ENCODE assay signal across 11 cellular contexts in genomic region chr17:3917391-3917931, GRCh38. TPM values are rescaled to one million over a fixed set of nuclear protein-coding genes. Genes with fewer than 3 reads are reported as not detected.
DNase-seq lines count a peak whose midpoint lies in the region; ATAC-seq, FAIRE-seq and TF ChIP-seq lines count a peak whose summit lies in the region.
"Had no signal": no experiment of that assay in that cellular context is flagged by ENCODE, and none has a peak within 500 bp of the region (broad histone marks: within the 10 kb centered on the region; RNA-seq: fewer than 3 reads in every experiment).

No MANE protein-coding gene starts in this region.

- DNase-seq in A549 (ENCODE audit: low read depth in 1 of 2, low spot score in 1 of 2), result no peak
- peak; percentile 30 for DNase-seq in IMR-90
- peak; percentile 53 for DNase-seq in astrocyte of the hippocampus (ENCODE audit: low read depth, low spot score)
- DNase-seq in lower lobe of right lung, result peak; percentile 73
- no peak for DNase-seq in AG08395 (ENCODE audit: low spot score)
- DNase-seq in glutamatergic neuron, result no peak
- no peak for DNase-seq in HK-2 (ENCODE audit: unreplicated experiment)
- DNase-seq: activated CD4-positive, alpha-beta T cell treated with anti-CD3 and anti-CD28 coated beads for 36 hours; cerebellar nuclear complex; NCI-H2081 treated with DMSO at 0.1 percent for 48 hours had no signal

- H2BK15ac ChIP-seq in IMR-90 (ENCODE audit: low read depth, low read length), result no peak overlapping the region

- intact Hi-C loops in IMR-90 (cut with micrococcal nuclease), result no loop called here
- intact Hi-C loops in lower lobe of right lung (cut with DNase I), result no loop called here

- H4K91ac ChIP-seq in IMR-90 (ENCODE audit: insufficient read depth, low read depth, low read length), result no peak overlapping the region

- TF ChIP-seq EP300 in A549 (IDR thresholded peaks at IDR 0.05), result no peak

- CTCF ChIA-PET in A549 (lab: Yijun Ruan, JAX) (interaction anchor here (1.0 to 13.0 kb wide), 12 partner anchors 11 to 869 kb away, joined by 3 to 256 read pairs (median 6); partner anchors contain the start of genes CAMKK1 and NCBP3), IMR-90 (lab: Yijun Ruan, JAX) (interaction anchor here (0.7 kb wide), 1 partner anchor 71 kb away, joined by 3 read pairs; the partner anchor contains the start of gene NCBP3)

- POLR2A ChIA-PET in A549 (lab: Yijun Ruan, JAX), result no interaction called here
- POLR2A ChIA-PET in IMR-90 (lab: Charles Lee; ENCODE audit: unreplicated experiment), result interaction anchor here (0.6 kb wide), 1 partner anchor 72 kb away, joined by 3 read pairs; no protein-coding TSS in a partner anchor

- no peak overlapping the region for H4K5ac ChIP-seq in IMR-90 (ENCODE audit: low read depth, low read length)

- H2BK5ac ChIP-seq in IMR-90 (ENCODE audit: low read depth, low read length, poor library complexity, severe bottlenecking), result no peak overlapping the region

- peaks cover 10% of the 10 kb centered on the region for H3K4me1 Mint-ChIP-seq in glutamatergic neuron (ENCODE audit: low read depth, unreplicated experiment)

- TF ChIP-seq RAD21 in A549 (conservative IDR thresholded peaks at IDR 0.05 in 1 of 2, IDR thresholded peaks at IDR 0.05 in 1 of 2), result no peak
- no peak for TF ChIP-seq RAD21 in IMR-90 (IDR thresholded peaks at IDR 0.05; ENCODE audit: low read length)

- WGBS in A549 (ENCODE audit: missing lambda C conversion rate), result 62% methylated on average over 11 of the region's 11 CpGs
- 40% methylated on average over 2 of the region's 11 CpGs; no CpG with 5 or more reads in 1 of the 2 experiments for WGBS in IMR-90 (ENCODE audit: extremely low coverage in 2 of 2, insufficient read length in 1 of 2), 2 experiments

- no peak overlapping the region for H3K27ac Mint-ChIP-seq in glutamatergic neuron (ENCODE audit: unreplicated experiment)

- H3K4me2 ChIP-seq in A549 (peak overlapping the region; percentile 29; the same call in 2 of the 3 replicates), IMR-90 (ENCODE audit: low read depth, low read length) (no peak overlapping the region)

- no peaks in the 10 kb centered on the region for H3K36me3 Mint-ChIP-seq in glutamatergic neuron (ENCODE audit: unreplicated experiment)

- BruUV-seq in IMR-90 (replicated peaks; lab: Mats Ljungman, UMichigan), result no TSS peak

- ATAC-seq in A549 (no peak), IMR-90 (ENCODE audit: low read depth) (no peak), lower lobe of right lung (peak in 1 of 2 donors; percentile 39), GM21381 (IDR thresholded peaks at IDR 0.05; ENCODE audit: unreplicated experiment) (no peak)
- ATAC-seq: activated CD4-positive, alpha-beta T cell treated with anti-CD3 and anti-CD28 coated beads for 36 hours had no signal

- no peak overlapping the region for H2BK20ac ChIP-seq in IMR-90 (ENCODE audit: low read depth, low read length)

- no peak for TF ChIP-seq CTCF in A549 (IDR thresholded peaks at IDR 0.05)
- TF ChIP-seq CTCF in IMR-90 (conservative IDR thresholded peaks at IDR 0.05; ENCODE audit: low read depth, low read length), result no peak
- TF ChIP-seq CTCF in lower lobe of right lung (IDR thresholded peaks at IDR 0.05), result no peak
- no peak for TF ChIP-seq CTCF in glutamatergic neuron (IDR thresholded peaks at IDR 0.05; ENCODE audit: partially characterized antibody, unreplicated experiment)

- in situ Hi-C loops in IMR-90 (cut with MboI; ENCODE audit: low sequenced_read_pairs), result no loop called here

- H3K4ac ChIP-seq in IMR-90 (ENCODE audit: low read depth, low read length), result no peak overlapping the region

- dilution Hi-C loops in IMR-90 (cut with HindIII; ENCODE audit: low sequenced_read_pairs, unreplicated experiment), result no loop called here

- no peak overlapping the region for H3K56ac ChIP-seq in IMR-90 (ENCODE audit: extremely low read depth, insufficient read depth, low read length)

- no peak overlapping the region for H2BK120ac ChIP-seq in IMR-90 (ENCODE audit: low read depth, low read length)

- H3K27ac ChIP-seq in A549, result peak overlapping the region in 1 of 2 experiments; percentile 46; a peak in 1 of 6 replicates
- H3K27ac ChIP-seq in IMR-90 (ENCODE audit: insufficient read depth, low read length), result no peak overlapping the region
- H3K27ac ChIP-seq in lower lobe of right lung, result peak overlapping the region; percentile 70

- H3K36me3 ChIP-seq in IMR-90 (ENCODE audit: control insufficient read depth, insufficient read depth, low read length) (no peaks in the 10 kb centered on the region), lower lobe of right lung (no peaks in the 10 kb centered on the region)

- H3K27me3 Mint-ChIP-seq in glutamatergic neuron (ENCODE audit: unreplicated experiment), result peaks cover 4% of the 10 kb centered on the region
- H3K27me3 Mint-ChIP-seq: activated CD4-positive, alpha-beta T cell treated with anti-CD3 and anti-CD28 coated beads for 36 hours had no signal

- TF ChIP-seq POLR2A in A549 (IDR thresholded peaks at IDR 0.05; ENCODE audit: low read length) (no peak), IMR-90 (IDR thresholded peaks at IDR 0.05; ENCODE audit: low read depth, low read length) (no peak)

- H2AK5ac ChIP-seq in IMR-90 (ENCODE audit: low read depth, low read length), result no peak overlapping the region

- no peak for FAIRE-seq in A549 (lab: Jason Lieb, UNC)

- H3K18ac ChIP-seq in IMR-90 (ENCODE audit: low read depth, low read length), result no peak overlapping the region

- no peak overlapping the region for H3K9ac ChIP-seq in IMR-90 (ENCODE audit: low read depth, low read length)

- H3K4me1 ChIP-seq in A549, result peaks cover 21% of the 10 kb centered on the region; the same call in 2 of the 3 replicates
- peaks cover 5% of the 10 kb centered on the region; the same call in 1 of the 2 replicates for H3K4me1 ChIP-seq in IMR-90 (ENCODE audit: control insufficient read depth, insufficient read depth, low read length)
- H3K4me1 ChIP-seq in lower lobe of right lung, result peaks cover 31% of the 10 kb centered on the region

- no peak overlapping the region for H3K4me3 ChIP-seq in A549
- no peak overlapping the region for H3K4me3 ChIP-seq in IMR-90 (ENCODE audit: insufficient read depth, low read depth, low read length)
- H3K4me3 ChIP-seq in lower lobe of right lung, result no peak overlapping the region

- H3K9me3 ChIP-seq in A549, result no peaks in the 10 kb centered on the region
- no peaks in the 10 kb centered on the region for H3K9me3 ChIP-seq in IMR-90 (ENCODE audit: control insufficient read depth, insufficient read depth, low read length)
- H3K9me3 ChIP-seq in lower lobe of right lung, result no peaks in the 10 kb centered on the region

- no peak overlapping the region for H3K4me3 Mint-ChIP-seq in glutamatergic neuron (ENCODE audit: unreplicated experiment)
- H3K4me3 Mint-ChIP-seq: activated CD4-positive, alpha-beta T cell treated with anti-CD3 and anti-CD28 coated beads for 36 hours had no signal

- no peak overlapping the region for H3K14ac ChIP-seq in IMR-90 (replicated peaks; ENCODE audit: low read depth, low read length)

- H3K79me1 ChIP-seq in IMR-90 (ENCODE audit: low read depth in 1 of 2, low read length in 2 of 2), result no peaks in the 10 kb centered on the region

- H3K9me3 Mint-ChIP-seq in glutamatergic neuron (ENCODE audit: unreplicated experiment), result peaks cover 2% of the 10 kb centered on the region

- no peak overlapping the region for H3K23ac ChIP-seq in IMR-90 (ENCODE audit: low read depth, low read length)

- H3K27me3 ChIP-seq in IMR-90 (ENCODE audit: control insufficient read depth, insufficient read depth, low read length), result no peaks in the 10 kb centered on the region
- H3K27me3 ChIP-seq in lower lobe of right lung (ENCODE audit: low read depth), result no peaks in the 10 kb centered on the region

- peak overlapping the region; percentile 33 for H2AFZ ChIP-seq in IMR-90 (replicated peaks; ENCODE audit: low read length, poor library complexity)

- H4K20me1 ChIP-seq in IMR-90 (ENCODE audit: insufficient read depth, low read length), result no peaks in the 10 kb centered on the region

- no peaks in the 10 kb centered on the region for H3K9me1 ChIP-seq in IMR-90 (ENCODE audit: insufficient read depth, low read length)

- peak overlapping the region; percentile 65 for H2AK9ac ChIP-seq in IMR-90 (replicated peaks; ENCODE audit: low read depth, low read length, poor library complexity)

- H4K8ac ChIP-seq in IMR-90 (ENCODE audit: low read depth in 2 of 2, low read length in 2 of 2), result no peak overlapping the region

RNA-seq across cellular contexts. Expression of gene P2RX1, which starts 1.2 kb away (rescaled TPM):
- polyA plus RNA-seq in A549 (2011; rRNA removed), result 0.03 and 0.05 TPM in 2 replicates
- 0.03 and 0.04 TPM in 2 replicates for polyA plus RNA-seq in A549 (2012; cell fraction: cytosol; rRNA removed)
- polyA plus RNA-seq in A549 (2012; cell fraction: nucleus; rRNA removed), result 0.17 and 0.37 TPM in 2 replicates
- polyA plus RNA-seq in A549 (2017; fragmentation: RNase III; extraction: RNeasy Plus Mini Kit Qiagen cat#74134 plus additional on column Dnase treatment), result 0.09 to 0.13 TPM in 2 of 3 replicates, not detected in the other
- 0.10 and 0.21 TPM in 2 replicates for polyA minus RNA-seq in A549 (2011; rRNA and poly(A)+ RNA removed)
- total RNA-seq in IMR-90 (2012; rRNA removed), result not detected in 2 replicates
- polyA plus RNA-seq in IMR-90 (2012; rRNA removed), result not detected in 2 replicates
- polyA plus RNA-seq in IMR-90 (2012; cell fraction: cytosol; rRNA removed), result not detected in 2 replicates
- 0.09 and 0.10 TPM in 2 replicates for polyA plus RNA-seq in IMR-90 (2012; cell fraction: nucleus; rRNA removed; ENCODE audit: low replicate concordance)
- 8.7 TPM for total RNA-seq in lower lobe of right lung
- total RNA-seq in glutamatergic neuron (ENCODE audit: unreplicated experiment), result 2.1 TPM

RNA-seq across cellular contexts. Expression of gene CAMKK1, which starts 24.6 kb away (rescaled TPM):
- polyA plus RNA-seq in A549 (2011; rRNA removed) (6.9 and 7.7 TPM in 2 replicates), A549 (2017; fragmentation: RNase III; extraction: RNeasy Plus Mini Kit Qiagen cat#74134 plus additional on column Dnase treatment) (12.6 to 15.3 TPM (median 14.8 TPM) in 3 replicates), IMR-90 (2012; rRNA removed) (7.7 and 8.2 TPM in 2 replicates)
- polyA plus RNA-seq in A549 (2012; cell fraction: cytosol; rRNA removed), result 17.0 and 21.1 TPM in 2 replicates
- polyA plus RNA-seq in A549 (2012; cell fraction: nucleus; rRNA removed), result 44.0 and 47.1 TPM in 2 replicates
- 10.2 and 11.8 TPM in 2 replicates for polyA minus RNA-seq in A549 (2011; rRNA and poly(A)+ RNA removed)
- total RNA-seq in IMR-90 (2012; rRNA removed) (4.1 and 4.2 TPM in 2 replicates), lower lobe of right lung (9.7 TPM), glutamatergic neuron (ENCODE audit: unreplicated experiment) (41.3 TPM)
- polyA plus RNA-seq in IMR-90 (2012; cell fraction: cytosol; rRNA removed), result 4.6 and 6.1 TPM in 2 replicates
- polyA plus RNA-seq in IMR-90 (2012; cell fraction: nucleus; rRNA removed; ENCODE audit: low replicate concordance), result 18.8 and 32.0 TPM in 2 replicates

RNA-seq across cellular contexts. Expression of gene ATP2A3, which starts 46.8 kb away (rescaled TPM):
- polyA plus RNA-seq in A549 (2011; rRNA removed), result 5.5 and 6.3 TPM in 2 replicates
- polyA plus RNA-seq in A549 (2012; cell fraction: cytosol; rRNA removed), result 4.0 and 5.4 TPM in 2 replicates
- polyA plus RNA-seq in A549 (2012; cell fraction: nucleus; rRNA removed), result 14.8 and 16.2 TPM in 2 replicates
- polyA plus RNA-seq in A549 (2017; fragmentation: RNase III; extraction: RNeasy Plus Mini Kit Qiagen cat#74134 plus additional on column Dnase treatment), result 2.5 to 4.1 TPM (median 3.1 TPM) in 3 replicates
- 5.7 and 7.4 TPM in 2 replicates for polyA minus RNA-seq in A549 (2011; rRNA and poly(A)+ RNA removed)
- total RNA-seq in IMR-90 (2012; rRNA removed), result 0.18 and 0.28 TPM in 2 replicates
- polyA plus RNA-seq in IMR-90 (2012; rRNA removed), result 0.63 and 0.76 TPM in 2 replicates
- 0.56 and 1.3 TPM in 2 replicates for polyA plus RNA-seq in IMR-90 (2012; cell fraction: cytosol; rRNA removed)
- 2.3 and 3.6 TPM in 2 replicates for polyA plus RNA-seq in IMR-90 (2012; cell fraction: nucleus; rRNA removed; ENCODE audit: low replicate concordance)
- 45.6 TPM for total RNA-seq in lower lobe of right lung
- total RNA-seq in glutamatergic neuron (ENCODE audit: unreplicated experiment), result 97.8 TPM

Comparison
In these comparisons a context has a peak if more than half of its experiments do, and no peak if none do; other contexts are left out.
1. DNase-seq: peak in IMR-90 (single experiment), astrocyte of the hippocampus (single experiment) and lower lobe of right lung (single experiment); none in A549 (0 of 2), AG08395 (single experiment), glutamatergic neuron (single experiment) and HK-2 (single experiment).
2. RNA of gene ATP2A3, which starts 46.8 kb away (total RNA-seq): 97.8 TPM in glutamatergic neuron (single experiment) and 45.6 TPM in lower lobe of right lung (single experiment); 0.18 to 0.28 TPM in IMR-90; every median in the first group is over 10 times any median in the second.